29 cellular contexts compared by ENCODE assay signal in genomic region chr7:68984331-68984730, GRCh38.
"Had no signal": no experiment of that assay in that cellular context is flagged by ENCODE, and none has a peak within 500 bp of the region (broad histone marks: within the 10 kb centered on the region; RNA-seq: fewer than 3 reads in every experiment).

No MANE protein-coding gene starts in this region.

- H3K4me3 ChIP-seq: gastrocnemius medialis, lung, mucosa of descending colon, right lobe of liver, smooth muscle cell, thoracic aorta, transverse colon, upper lobe of right lung, uterus had no signal

- H3K4me3 Mint-ChIP-seq: endodermal cell; memory B cell; naive B cell; natural killer cell treated with Interleukin-12 subunit alpha and Interleukin-12 subunit beta and Interleukin-15 and Interleukin-18, amount 100 ng/mL, for 72 hours; neural crest cell; stimulated activated memory B cell treated with anti-CD40 and anti-IgM and Interleukin-4, amounts not matched to agents 10 μg/mL and 1 μg/mL and 100 μg/mL, for 72 hours had no signal

- H3K36me3 Mint-ChIP-seq: naive B cell; stimulated activated memory B cell treated with anti-CD40 and anti-IgM and Interleukin-4, amounts not matched to agents 10 μg/mL and 1 μg/mL and 100 μg/mL, for 72 hours had no signal

- DNase-seq: cerebellar nuclear complex; cortex of kidney; effector CD8-positive, alpha-beta T cell; endodermal cell; foreskin fibroblast; gastrocnemius medialis; head of caudate nucleus; kidney; mucosa of descending colon; naive B cell; retina; right lobe of liver; stimulated activated CD4-positive, alpha-beta T cell treated with anti-CD3 and anti-CD28 coated beads, Interleukin-12 subunit alpha, Interleukin-12 subunit beta, amount 100 ng/mL, for 4 hours; stimulated activated CD4-positive, alpha-beta T cell treated with anti-CD3 and anti-CD28 coated beads, Interleukin-2, amount 100 ng/mL, for 24 hours; stimulated activated CD4-positive, alpha-beta T cell treated with anti-CD3 and anti-CD28 coated beads, Interleukin-4, amount 100 ng/mL, for 24 hours; stimulated activated naive CD8-positive, alpha-beta T cell treated with anti-CD3 and anti-CD28 coated beads, Interleukin-15, Interleukin-2, amounts not matched to agents 100 U/mL and 50 U/mL, for 24 hours; substantia nigra; transverse colon; upper lobe of right lung; uterus had no signal

- ATAC-seq: esophagus mucosa; gastrocnemius medialis; left lobe of liver; mucosa of descending colon; natural killer cell treated with Interleukin-12 subunit alpha and Interleukin-12 subunit beta and Interleukin-15 and Interleukin-18, amount 100 ng/mL, for 72 hours; right lobe of liver; stimulated activated memory B cell treated with anti-CD40 and anti-IgM and Interleukin-4, amounts not matched to agents 10 μg/mL and 1 μg/mL and 100 μg/mL, for 72 hours; stimulated activated naive CD8-positive, alpha-beta T cell treated with anti-CD3 and anti-CD28 coated beads, Interleukin-15, Interleukin-2, amounts not matched to agents 100 U/mL and 50 U/mL, for 24 hours; upper lobe of right lung had no signal

- H3K27me3 Mint-ChIP-seq: memory B cell; naive B cell; natural killer cell treated with Interleukin-12 subunit alpha and Interleukin-12 subunit beta and Interleukin-15 and Interleukin-18, amount 100 ng/mL, for 72 hours; stimulated activated memory B cell treated with anti-CD40 and anti-IgM and Interleukin-4, amounts not matched to agents 10 μg/mL and 1 μg/mL and 100 μg/mL, for 72 hours had no signal

- H3K27ac Mint-ChIP-seq: endodermal cell; memory B cell; natural killer cell treated with Interleukin-12 subunit alpha and Interleukin-12 subunit beta and Interleukin-15 and Interleukin-18, amount 100 ng/mL, for 72 hours; stimulated activated memory B cell treated with anti-CD40 and anti-IgM and Interleukin-4, amounts not matched to agents 10 μg/mL and 1 μg/mL and 100 μg/mL, for 72 hours had no signal

- H3K4me1 Mint-ChIP-seq: memory B cell; naive B cell; stimulated activated memory B cell treated with anti-CD40 and anti-IgM and Interleukin-4, amounts not matched to agents 10 μg/mL and 1 μg/mL and 100 μg/mL, for 72 hours had no signal
